Comparison of ENCODE assay signal across 13 cellular contexts in genomic region chr1:58997637-58998036, GRCh38.
"Had no signal": no experiment of that assay in that cellular context is flagged by ENCODE, and none has a peak within 500 bp of the region (broad histone marks: within the 10 kb centered on the region; RNA-seq: fewer than 3 reads in every experiment).

No MANE protein-coding gene starts in this region.

- H3K9me3 ChIP-seq: breast epithelium, esophagus muscularis mucosa, prostate gland, right lobe of liver had no signal

- DNase-seq: activated CD4-positive, CD25-positive, alpha-beta regulatory T cell; activated naive CD8-positive, alpha-beta T cell treated with anti-CD3 and anti-CD28 coated beads, Interleukin-2, amount 10 ng/mL, durations not matched to agents 7 days and 5 days; activated T-cell treated with anti-CD3 and anti-CD28 coated beads, Interleukin-2, amount 50 U/mL, for 48 hours; right lobe of liver; stimulated activated CD4-positive, alpha-beta T cell treated with anti-CD3 and anti-CD28 coated beads, Interleukin-12 subunit alpha, Interleukin-12 subunit beta, amount 100 ng/mL, for 4 hours; stimulated activated naive CD4-positive, alpha-beta T cell; T-cell; trophoblast cell had no signal

- H3K27me3 Mint-ChIP-seq: activated naive CD8-positive, alpha-beta T cell treated with anti-CD3 and anti-CD28 coated beads, Interleukin-2, amount 10 ng/mL, durations not matched to agents 7 days and 5 days; T-cell had no signal

- H2AFZ ChIP-seq: hepatocyte had no signal

- H3K27ac Mint-ChIP-seq: T-cell had no signal

- H3K9me3 Mint-ChIP-seq: activated naive CD8-positive, alpha-beta T cell treated with anti-CD3 and anti-CD28 coated beads, Interleukin-2, amount 10 ng/mL, durations not matched to agents 7 days and 5 days; T-cell had no signal

- H3K27ac ChIP-seq: breast epithelium, esophagus muscularis mucosa, hepatocyte, prostate gland, right lobe of liver, SK-N-MC had no signal

- ATAC-seq: right lobe of liver, T-cell had no signal

- H3K4me3 ChIP-seq: breast epithelium, esophagus muscularis mucosa, hepatocyte, prostate gland, right lobe of liver, SK-N-MC had no signal

- H3K4me1 ChIP-seq: breast epithelium, prostate gland had no signal

- H3K4me3 Mint-ChIP-seq: activated naive CD8-positive, alpha-beta T cell treated with anti-CD3 and anti-CD28 coated beads, Interleukin-2, amount 10 ng/mL, durations not matched to agents 7 days and 5 days; T-cell had no signal

- H3K36me3 ChIP-seq: breast epithelium, esophagus muscularis mucosa, prostate gland, right lobe of liver had no signal

- H3K36me3 Mint-ChIP-seq: T-cell had no signal

- H3K27me3 ChIP-seq: breast epithelium, esophagus muscularis mucosa, hepatocyte, right lobe of liver had no signal
